Comparison of ENCODE assay signal across 12 cellular contexts in the genomic region with DNA sequence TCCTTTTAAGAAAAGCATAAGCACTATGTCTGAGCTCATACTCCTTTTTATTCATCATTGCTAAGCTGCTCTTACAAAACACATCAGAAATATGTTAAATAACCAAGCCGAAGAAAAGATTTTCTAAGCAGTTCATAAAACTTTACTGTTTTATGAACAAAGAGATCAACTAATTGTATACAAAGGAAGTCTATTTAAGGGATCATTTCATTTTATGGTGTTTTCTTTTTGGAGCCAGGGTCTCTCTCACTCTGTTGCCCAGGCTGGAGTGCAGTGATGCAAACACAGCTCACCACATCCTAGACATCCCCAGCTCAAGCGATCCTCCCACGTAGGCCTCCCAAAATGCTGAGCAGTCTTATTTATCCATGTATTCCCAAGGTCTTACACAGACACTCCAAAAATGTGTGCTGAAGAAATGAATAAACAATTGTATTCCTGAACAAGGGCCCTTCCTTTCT. TPM values are rescaled to one million over a fixed set of nuclear protein-coding genes. Genes with fewer than 3 reads are reported as not detected.
A peak's percentile ranks its signal among the peaks of the same experiment; 100 is the strongest.
DNase-seq lines count a peak whose midpoint lies in the region; ATAC-seq and TF ChIP-seq lines count a peak whose summit lies in the region.
"Had no signal": no experiment of that assay in that cellular context is flagged by ENCODE, and none has a peak within 500 bp of the region (broad histone marks: within the 10 kb centered on the region; RNA-seq: fewer than 3 reads in every experiment).

No MANE protein-coding gene starts in this region.

- intact Hi-C loops in CD4-positive, alpha-beta T cell (cut with DNase I, micrococcal nuclease): no loop called here
- intact Hi-C loops in activated CD4-positive, alpha-beta T cell treated with anti-CD3 and anti-CD28 coated beads for 36 hours (cut with DNase I, micrococcal nuclease): no loop called here

- H3K27me3 Mint-ChIP-seq in CD4-positive, alpha-beta T cell: no peaks in the 10 kb centered on the region
- H3K27me3 Mint-ChIP-seq in activated CD4-positive, alpha-beta T cell treated with anti-CD3 and anti-CD28 coated beads for 36 hours: no peaks in the 10 kb centered on the region

- H3K36me3 ChIP-seq in fibroblast of lung (ENCODE audit: control insufficient read depth, insufficient read depth, low read length) (no peaks in the 10 kb centered on the region), rectal smooth muscle tissue (ENCODE audit: control insufficient read depth, insufficient read depth, low read length) (no peaks in the 10 kb centered on the region)
- H3K36me3 ChIP-seq: pancreas had no signal

- DNase-seq in CD4-positive, alpha-beta T cell: no peak
- DNase-seq in SK-MEL-5 (ENCODE audit: low read depth, low spot score) (peak; percentile 85), fibroblast of lung (ENCODE audit: low read depth in 2 of 2) (peak; percentile 56 to 76), NOMO-1 treated with DMSO at 0.1 percent for 48 hours (lab: John Stamatoyannopoulos, UW; ENCODE audit: unreplicated experiment) (no peak)
- DNase-seq in activated CD4-positive, alpha-beta T cell treated with anti-CD3 and anti-CD28 coated beads for 36 hours: no peak
- DNase-seq: activated T-cell treated with anti-CD3 and anti-CD28 coated beads for 4 hours; CD8-positive, alpha-beta T cell; MV-4-11; pancreas had no signal

- no peak overlapping the region for H2AFZ ChIP-seq in fibroblast of lung (ENCODE audit: low read length)

- TF ChIP-seq CTCF in CD4-positive, alpha-beta T cell (IDR thresholded peaks at IDR 0.05): no peak
- TF ChIP-seq CTCF in fibroblast of lung (conservative IDR thresholded peaks at IDR 0.05 in 1 of 2, IDR thresholded peaks at IDR 0.05 in 1 of 2; ENCODE audit: low read depth in 1 of 2, low read length in 2 of 2): no peak

- H3K4me2 ChIP-seq in fibroblast of lung (ENCODE audit: extremely low read depth, insufficient read depth, low read length): peak overlapping the region; percentile 16

- H3K4me1 Mint-ChIP-seq in CD4-positive, alpha-beta T cell (ENCODE audit: low read depth): peaks cover 59% of the 10 kb centered on the region
- H3K4me1 Mint-ChIP-seq in activated CD4-positive, alpha-beta T cell treated with anti-CD3 and anti-CD28 coated beads for 36 hours: peaks cover 28% of the 10 kb centered on the region

- CTCF ChIA-PET in CD4-positive, alpha-beta T cell (lab: Charles Lee): no interaction called here
- CTCF ChIA-PET in activated CD4-positive, alpha-beta T cell treated with anti-CD3 and anti-CD28 coated beads for 36 hours (lab: Charles Lee): interaction anchor here (0.7 to 0.8 kb wide), 2 partner anchors 84 to 763 kb away, joined by 3 read pairs; no protein-coding TSS in a partner anchor

- H3K79me2 ChIP-seq in fibroblast of lung (ENCODE audit: control insufficient read depth, insufficient read depth, low read length): peaks cover 66% of the 10 kb centered on the region

- H3K9ac ChIP-seq in fibroblast of lung (ENCODE audit: insufficient read depth, low read length) (no peak overlapping the region), rectal smooth muscle tissue (ENCODE audit: low read length) (no peak overlapping the region)

- no peaks in the 10 kb centered on the region for H3K27me3 ChIP-seq in CD4-positive, alpha-beta T cell (ENCODE audit: control insufficient read depth, insufficient read depth, low read length)
- H3K27me3 ChIP-seq in fibroblast of lung (ENCODE audit: control insufficient read depth, insufficient read depth, low read length) (no peaks in the 10 kb centered on the region), rectal smooth muscle tissue (ENCODE audit: control insufficient read depth, insufficient read depth, low read length) (no peaks in the 10 kb centered on the region)
- H3K27me3 ChIP-seq: pancreas had no signal

- H4K20me1 ChIP-seq in fibroblast of lung (ENCODE audit: control insufficient read depth, extremely low read depth, insufficient read depth, low read length): no peaks in the 10 kb centered on the region

- no peak overlapping the region for H3K27ac ChIP-seq in CD4-positive, alpha-beta T cell (ENCODE audit: low read depth, low read length)
- H3K27ac ChIP-seq in fibroblast of lung (ENCODE audit: insufficient read depth, low read length): peak overlapping the region; percentile 22
- H3K27ac ChIP-seq in rectal smooth muscle tissue (ENCODE audit: low read depth, low read length): peak overlapping the region; percentile 18

- peaks cover 6% of the 10 kb centered on the region for H3K36me3 Mint-ChIP-seq in CD4-positive, alpha-beta T cell (ENCODE audit: low read depth)
- H3K36me3 Mint-ChIP-seq in activated CD4-positive, alpha-beta T cell treated with anti-CD3 and anti-CD28 coated beads for 36 hours (ENCODE audit: low read depth): peaks cover 3% of the 10 kb centered on the region

- H3K4me1 ChIP-seq in fibroblast of lung (ENCODE audit: control insufficient read depth, extremely low read depth, insufficient read depth, low read length): peaks cover 10% of the 10 kb centered on the region
- H3K4me1 ChIP-seq in rectal smooth muscle tissue (ENCODE audit: control insufficient read depth, insufficient read depth, low read length): peaks cover 9% of the 10 kb centered on the region

- no peak for ATAC-seq in CD4-positive, alpha-beta T cell (ENCODE audit: poor library complexity)
- ATAC-seq in HG03439 (IDR thresholded peaks at IDR 0.05; ENCODE audit: unreplicated experiment): no peak
- ATAC-seq in activated CD4-positive, alpha-beta T cell treated with anti-CD3 and anti-CD28 coated beads for 36 hours: no peak
- ATAC-seq in GM19452 (IDR thresholded peaks at IDR 0.05; ENCODE audit: unreplicated experiment): no peak
- ATAC-seq: CD8-positive, alpha-beta T cell had no signal

- POLR2A ChIA-PET in CD4-positive, alpha-beta T cell (lab: Charles Lee): interaction anchor here (1.2 kb wide), 1 partner anchor 8 kb away, joined by 4 read pairs; no protein-coding TSS in a partner anchor
- POLR2A ChIA-PET in activated CD4-positive, alpha-beta T cell treated with anti-CD3 and anti-CD28 coated beads for 36 hours (lab: Charles Lee): no interaction called here

- H3K4me3 ChIP-seq in fibroblast of lung (replicated peaks in 1 of 4; ENCODE audit: control extremely low read depth in 1 of 4, insufficient read depth in 1 of 4, low read depth in 3 of 4, low read length in 4 of 4) (no peak overlapping the region), rectal smooth muscle tissue (ENCODE audit: low read length) (no peak overlapping the region)
- H3K4me3 ChIP-seq: pancreas had no signal

- no peak overlapping the region for H3K4me3 Mint-ChIP-seq in CD4-positive, alpha-beta T cell
- H3K4me3 Mint-ChIP-seq in activated CD4-positive, alpha-beta T cell treated with anti-CD3 and anti-CD28 coated beads for 36 hours: no peak overlapping the region
- H3K4me3 Mint-ChIP-seq: CD8-positive, alpha-beta T cell had no signal

- H3K9me3 ChIP-seq in CD4-positive, alpha-beta T cell (ENCODE audit: control insufficient read depth, low read length): no peaks in the 10 kb centered on the region
- no peaks in the 10 kb centered on the region for H3K9me3 ChIP-seq in fibroblast of lung (ENCODE audit: control insufficient read depth, insufficient read depth, low read depth, low read length)
- H3K9me3 ChIP-seq: pancreas had no signal

- no peaks in the 10 kb centered on the region for H3K9me3 Mint-ChIP-seq in CD4-positive, alpha-beta T cell
- no peaks in the 10 kb centered on the region for H3K9me3 Mint-ChIP-seq in activated CD4-positive, alpha-beta T cell treated with anti-CD3 and anti-CD28 coated beads for 36 hours (ENCODE audit: low read depth)
- H3K9me3 Mint-ChIP-seq: CD8-positive, alpha-beta T cell had no signal

- peak overlapping the region; percentile 1 for H3K27ac Mint-ChIP-seq in CD4-positive, alpha-beta T cell
- no peak overlapping the region for H3K27ac Mint-ChIP-seq in activated CD4-positive, alpha-beta T cell treated with anti-CD3 and anti-CD28 coated beads for 36 hours
- H3K27ac Mint-ChIP-seq: CD8-positive, alpha-beta T cell had no signal

- in situ Hi-C loops in SK-MEL-5 (cut with HindIII; ENCODE audit: low pct_unique_long_range_greater_than_20kb, low sequenced_read_pairs): no loop called here

RNA-seq across cellular contexts. Expression of gene NUDT3, which starts 9.3 kb away (rescaled TPM):
- 10 to 100 TPM; 14.8 to 15.0 TPM for total RNA-seq in CD4-positive, alpha-beta T cell
- total RNA-seq in SK-MEL-5 (2014; rRNA removed; shearing (Covaris generic)): 32.0 and 34.6 TPM in 2 replicates
- polyA plus RNA-seq in SK-MEL-5 (2015; cell fraction: cytosol; rRNA removed): 27.7 and 35.0 TPM in 2 replicates
- 19.6 and 22.2 TPM in 2 replicates for polyA plus RNA-seq in SK-MEL-5 (2015; cell fraction: nucleus; rRNA removed)
- total RNA-seq in fibroblast of lung: 11.6 and 16.0 TPM in 2 replicates
- polyA plus RNA-seq in fibroblast of lung: 23.4 and 27.4 TPM in 2 replicates
- polyA plus RNA-seq in fibroblast of lung (2012): 9.7 and 11.1 TPM in 2 replicates
- 10.8 and 11.8 TPM in 2 replicates for polyA minus RNA-seq in fibroblast of lung (ENCODE audit: low replicate concordance)
- 10 to 100 TPM; 13.3 to 13.6 TPM for total RNA-seq in activated CD4-positive, alpha-beta T cell treated with anti-CD3 and anti-CD28 coated beads for 36 hours

RNA-seq across cellular contexts. Expression of gene RPS10, which starts 42.7 kb away (rescaled TPM):
- 1,000 to 10,000 TPM; 3,088 to 3,122 TPM for total RNA-seq in CD4-positive, alpha-beta T cell
- total RNA-seq in SK-MEL-5 (2014; rRNA removed; shearing (Covaris generic)): 2,553 and 2,938 TPM in 2 replicates
- polyA plus RNA-seq in SK-MEL-5 (2015; cell fraction: cytosol; rRNA removed): 3,163 and 4,070 TPM in 2 replicates
- polyA plus RNA-seq in SK-MEL-5 (2015; cell fraction: nucleus; rRNA removed): 509 and 533 TPM in 2 replicates
- 1,649 and 1,873 TPM in 2 replicates for total RNA-seq in fibroblast of lung
- 2,883 and 3,469 TPM in 2 replicates for polyA plus RNA-seq in fibroblast of lung
- 2,322 and 2,629 TPM in 2 replicates for polyA plus RNA-seq in fibroblast of lung (2012)
- 2,669 and 3,796 TPM in 2 replicates for polyA minus RNA-seq in fibroblast of lung (ENCODE audit: low replicate concordance)
- 1,000 to 10,000 TPM; 2,447 to 2,541 TPM for total RNA-seq in activated CD4-positive, alpha-beta T cell treated with anti-CD3 and anti-CD28 coated beads for 36 hours

Comparison
In these comparisons a context has a peak if more than half of its experiments do, and no peak if none do; other contexts are left out.
1. DNase-seq: peak in SK-MEL-5 (single experiment) and fibroblast of lung (2 of 2); none in CD4-positive, alpha-beta T cell (0 of 10), NOMO-1 treated with DMSO at 0.1 percent for 48 hours (single experiment) and activated CD4-positive, alpha-beta T cell treated with anti-CD3 and anti-CD28 coated beads for 36 hours (single experiment).